1 cellular context compared by ENCODE assay signal in genomic region chr2:208556954-208557601, GRCh38.
TF ChIP-seq lines count a peak whose summit lies in the region.

No MANE protein-coding gene starts in this region.

TF ChIP-seq in K562, 482 proteins besides CTCF, POLR2A, EP300 and RAD21 (continued from another document and continues in another):
- TF ChIP-seq MITF (IDR thresholded peaks at IDR 0.05) (no peak), U2AF2 (optimal IDR thresholded peaks at IDR 0.05; ENCODE audit: low read depth, low read length) (no peak), ARID1B (IDR thresholded peaks at IDR 0.05) (peak; percentile 83), ZBTB2 (IDR thresholded peaks at IDR 0.05) (no peak), SPI1 (IDR thresholded peaks at IDR 0.05; ENCODE audit: borderline replicate concordance, low read depth, low read length) (no peak), E2F4 (CRISPR knock-in tag; IDR thresholded peaks at IDR 0.05; ENCODE audit: low read depth) (no peak), CC2D1A (IDR thresholded peaks at IDR 0.05) (0 out of 2 replicates have a peak, but pooled peaks have one; percentile 17), ZNF583 (CRISPR knock-in tag; IDR thresholded peaks at IDR 0.05) (no peak), ZBTB7A (IDR thresholded peaks at IDR 0.05; ENCODE audit: borderline replicate concordance, control insufficient read depth, low read depth, low read length) (no peak), HSF4 (CRISPR knock-in tag; IDR thresholded peaks at IDR 0.05; ENCODE audit: borderline replicate concordance) (no peak), ZNF449 (CRISPR knock-in tag; IDR thresholded peaks at IDR 0.05) (no peak), HMGXB4 (CRISPR knock-in tag; IDR thresholded peaks at IDR 0.05) (no peak), ZHX1 (conservative IDR thresholded peaks at IDR 0.05; ENCODE audit: low read length) (no peak), ZZZ3 (IDR thresholded peaks at IDR 0.05) (no peak), TSHZ1 (CRISPR knock-in tag; IDR thresholded peaks at IDR 0.05) (no peak), BDP1 (IDR thresholded peaks at IDR 0.05; ENCODE audit: insufficient read depth, insufficient read length) (no peak), SMAD1 (IDR thresholded peaks at IDR 0.05; ENCODE audit: low read depth, low read length, partially characterized antibody) (no peak), ZNF511 (CRISPR knock-in tag; IDR thresholded peaks at IDR 0.05) (no peak), TCF3 (CRISPR knock-in tag; IDR thresholded peaks at IDR 0.05) (peak; percentile 10; the same call in 1 of the 2 replicates), FOXP4 (CRISPR knock-in tag; IDR thresholded peaks at IDR 0.05; ENCODE audit: borderline replicate concordance) (no peak), ZNF778 (CRISPR knock-in tag; IDR thresholded peaks at IDR 0.05) (no peak), CHCHD3 (CRISPR knock-in tag; IDR thresholded peaks at IDR 0.05) (no peak), SMARCE1 (IDR thresholded peaks at IDR 0.05) (peak; percentile 66; the same call in 1 of the 2 replicates), ZC3H11A (IDR thresholded peaks at IDR 0.05; ENCODE audit: low read depth, low read length) (no peak), KDM1A (IDR thresholded peaks at IDR 0.05) (0 out of 4 replicates have a peak, but pooled peaks have one; percentile 17 to 38), ZFP30 (CRISPR knock-in tag; IDR thresholded peaks at IDR 0.05; ENCODE audit: borderline replicate concordance) (no peak), CBX1 (IDR thresholded peaks at IDR 0.05; ENCODE audit: low read depth) (no peak), ZBTB8A (IDR thresholded peaks at IDR 0.05; ENCODE audit: partially characterized antibody) (no peak), ZNF644 (tag; IDR thresholded peaks at IDR 0.05; ENCODE audit: low read depth) (no peak), ZNF589 (CRISPR knock-in tag; IDR thresholded peaks at IDR 0.05; ENCODE audit: low read depth) (no peak), ZNF197 (CRISPR knock-in tag; IDR thresholded peaks at IDR 0.05; ENCODE audit: low read depth) (no peak), USF2 (CRISPR knock-in tag; IDR thresholded peaks at IDR 0.05) (no peak), VEZF1 (CRISPR knock-in tag; IDR thresholded peaks at IDR 0.05) (peak; percentile 64; the same call in 1 of the 2 replicates), CTBP1 (IDR thresholded peaks at IDR 0.05; ENCODE audit: borderline replicate concordance) (peak; percentile 80; the same call in 1 of the 2 replicates), RBM17 (IDR thresholded peaks at IDR 0.05; ENCODE audit: borderline replicate concordance, low read depth, low read length) (no peak), TEAD4 (IDR thresholded peaks at IDR 0.05; ENCODE audit: low read length) (peak; percentile 76), TEAD4 (CRISPR knock-in tag; IDR thresholded peaks at IDR 0.05; ENCODE audit: borderline replicate concordance) (no peak), PTTG1 (tag; IDR thresholded peaks at IDR 0.05; ENCODE audit: low read depth) (no peak), MBD2 (IDR thresholded peaks at IDR 0.05; ENCODE audit: borderline replicate concordance, low read depth) (no peak)
